In the genomic region with DNA sequence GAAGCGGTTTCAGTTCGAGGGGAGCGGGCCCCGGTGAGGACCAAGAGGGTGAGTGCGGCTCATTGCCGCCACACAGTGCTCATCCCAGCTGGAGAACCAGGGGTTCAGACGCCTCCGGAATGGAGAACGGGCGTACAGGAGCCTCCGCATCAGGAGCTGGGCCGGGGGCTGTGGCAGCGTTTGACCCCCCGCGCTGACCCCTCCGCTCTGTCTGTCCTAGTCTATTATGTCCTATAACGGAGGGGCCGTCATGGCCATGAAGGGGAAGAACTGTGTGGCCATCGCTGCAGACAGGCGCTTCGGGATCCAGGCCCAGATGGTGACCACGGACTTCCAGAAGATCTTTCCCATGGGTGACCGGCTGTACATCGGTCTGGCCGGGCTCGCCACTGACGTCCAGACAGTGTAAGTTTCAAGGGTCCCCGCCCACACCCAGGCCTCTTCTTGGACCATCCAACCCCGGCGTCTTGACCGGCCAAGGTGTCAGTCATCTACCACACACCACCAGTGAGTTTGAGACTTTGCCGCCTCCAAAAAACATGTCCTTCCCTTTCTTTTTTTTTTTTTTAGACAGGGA, we compare ENCODE assay signal across 8 cellular contexts. TPM values are rescaled to one million over a fixed set of nuclear protein-coding genes. Genes with fewer than 3 reads are reported as not detected.
DNase-seq lines count a peak whose midpoint lies in the region; ATAC-seq lines count a peak whose summit lies in the region.

No MANE protein-coding gene starts in this region.

- ATAC-seq in HG02588 (IDR thresholded peaks at IDR 0.05; ENCODE audit: unreplicated experiment) = peak; percentile 4
- peak; percentile 8 for ATAC-seq in activated T-helper 17 cell treated with anti-CD3 and anti-CD28 coated beads, Interleukin-2, amount 50 U/mL, for 72 hours (replicated peaks)

- no peaks in the 10 kb centered on the region for H3K9me3 ChIP-seq in BLaER1

- peaks cover 7% of the 10 kb centered on the region for H3K27me3 Mint-ChIP-seq in activated T-helper 17 cell treated with anti-CD3 and anti-CD28 coated beads, Interleukin-2, amount 50 U/mL, for 72 hours

- H4K20me1 ChIP-seq in BLaER1 = peaks cover 59% of the 10 kb centered on the region

- peak overlapping the region; percentile 94 for H3K4me3 ChIP-seq in BLaER1

- H3K27ac Mint-ChIP-seq in activated T-helper 17 cell treated with anti-CD3 and anti-CD28 coated beads, Interleukin-2, amount 50 U/mL, for 72 hours = peak overlapping the region; percentile 95

- H3K9me3 Mint-ChIP-seq in activated T-helper 17 cell treated with anti-CD3 and anti-CD28 coated beads, Interleukin-2, amount 50 U/mL, for 72 hours = no peaks in the 10 kb centered on the region

- DNase-seq in islet precursor cell (peak; percentile 61), cortex of kidney (lab: John Stamatoyannopoulos, UW) (no peak), COLO668 (lab: John Stamatoyannopoulos, UW; ENCODE audit: unreplicated experiment) (no peak), NCI-H128 (lab: John Stamatoyannopoulos, UW; ENCODE audit: unreplicated experiment) (no peak)

- H3K4me3 Mint-ChIP-seq in activated T-helper 17 cell treated with anti-CD3 and anti-CD28 coated beads, Interleukin-2, amount 50 U/mL, for 72 hours = peak overlapping the region; percentile 86

- H3K4me1 Mint-ChIP-seq in activated T-helper 17 cell treated with anti-CD3 and anti-CD28 coated beads, Interleukin-2, amount 50 U/mL, for 72 hours = peaks cover 27% of the 10 kb centered on the region

- H3K27ac ChIP-seq in BLaER1 = peak overlapping the region; percentile 92
- peak overlapping the region; percentile 36 for H3K27ac ChIP-seq in temporal lobe (ENCODE audit: low read depth, low read length)

- peaks cover 72% of the 10 kb centered on the region for H3K36me3 Mint-ChIP-seq in activated T-helper 17 cell treated with anti-CD3 and anti-CD28 coated beads, Interleukin-2, amount 50 U/mL, for 72 hours (ENCODE audit: low read depth)

- peaks cover 50% of the 10 kb centered on the region for H3K4me1 ChIP-seq in BLaER1

- H3K9ac ChIP-seq in BLaER1 = peak overlapping the region; percentile 95

- peaks cover 38% of the 10 kb centered on the region for H3K27me3 ChIP-seq in BLaER1

- H3K4me2 ChIP-seq in BLaER1 = peak overlapping the region; percentile 97

- H3K36me3 ChIP-seq in BLaER1 = peaks cover 44% of the 10 kb centered on the region

RNA-seq across cellular contexts. Expression of gene PSMB3, which starts 0.5 kb away (rescaled TPM):
- total RNA-seq in activated T-helper 17 cell treated with anti-CD3 and anti-CD28 coated beads, Interleukin-2, amount 50 U/mL, for 72 hours = 100 to 1,000 TPM; 235 to 375 TPM
- 74.7 TPM for total RNA-seq in temporal lobe

RNA-seq across cellular contexts. Expression of gene PCGF2, which starts 4.9 kb away (rescaled TPM):
- total RNA-seq in activated T-helper 17 cell treated with anti-CD3 and anti-CD28 coated beads, Interleukin-2, amount 50 U/mL, for 72 hours = 1 to 10 TPM; 1.6 to 4.3 TPM
- total RNA-seq in temporal lobe = 11.8 TPM

RNA-seq across cellular contexts. Expression of gene CISD3, which starts 22.9 kb away (rescaled TPM):
- total RNA-seq in activated T-helper 17 cell treated with anti-CD3 and anti-CD28 coated beads, Interleukin-2, amount 50 U/mL, for 72 hours = 10 to 100 TPM; 36.1 to 57.3 TPM
- 0.98 TPM for total RNA-seq in temporal lobe

RNA-seq across cellular contexts. Expression of gene PIP4K2B, which starts 46.3 kb away (rescaled TPM):
- total RNA-seq in activated T-helper 17 cell treated with anti-CD3 and anti-CD28 coated beads, Interleukin-2, amount 50 U/mL, for 72 hours = 10 to 100 TPM; 37.1 to 43.8 TPM
- total RNA-seq in temporal lobe = 161 TPM

RNA-seq across cellular contexts. Expression of gene MLLT6, which starts 47.9 kb away (rescaled TPM):
- 100 to 1,000 TPM; 232 to 395 TPM for total RNA-seq in activated T-helper 17 cell treated with anti-CD3 and anti-CD28 coated beads, Interleukin-2, amount 50 U/mL, for 72 hours
- 20.4 TPM for total RNA-seq in temporal lobe

Comparison
In these comparisons a context has a peak if more than half of its experiments do, and no peak if none do; other contexts are left out.
1. RNA of gene CISD3, which starts 22.9 kb away (total RNA-seq): 36.1 to 57.3 TPM in activated T-helper 17 cell treated with anti-CD3 and anti-CD28 coated beads, Interleukin-2, amount 50 U/mL, for 72 hours; 0.98 TPM in temporal lobe (single experiment); every median in the first group is over 10 times any median in the second.